Comparison of ENCODE assay signal across 9 cellular contexts in genomic region chr10:128551475-128551874, GRCh38.
"Had no signal": no experiment of that assay in that cellular context is flagged by ENCODE, and none has a peak within 500 bp of the region (broad histone marks: within the 10 kb centered on the region; RNA-seq: fewer than 3 reads in every experiment).

No MANE protein-coding gene starts in this region.

- H3K4me3 ChIP-seq: GM23248, HAP-1, K562 had no signal

- H3K9me3 ChIP-seq: HAP-1 had no signal

- H3K27ac ChIP-seq: GM23248 had no signal

- H3K36me3 ChIP-seq: HAP-1 had no signal

- DNase-seq: GM23248, GOT3, H7, HFFc6, IMR-90, KG1 had no signal

- H3K4me1 ChIP-seq: HAP-1 had no signal

- ATAC-seq: HCT116, K562 had no signal
